ENCODE assay signal across 12 cellular contexts in genomic region chr3:27326211-27326948, GRCh38. TPM values are rescaled to one million over a fixed set of nuclear protein-coding genes. Genes with fewer than 3 reads are reported as not detected.
A peak's percentile ranks its signal among the peaks of the same experiment; 100 is the strongest.
DNase-seq lines count a peak whose midpoint lies in the region; FAIRE-seq and TF ChIP-seq lines count a peak whose summit lies in the region.
"Had no signal": no experiment of that assay in that cellular context is flagged by ENCODE, and none has a peak within 500 bp of the region (broad histone marks: within the 10 kb centered on the region; RNA-seq: fewer than 3 reads in every experiment).

No MANE protein-coding gene starts in this region.

- TF ChIP-seq CTCF in endothelial cell of umbilical vein (IDR thresholded peaks at IDR 0.05; ENCODE audit: extremely low read depth in 1 of 2, insufficient read depth in 1 of 2, low read depth in 1 of 2, low read length in 2 of 2) (no peak), vagina (IDR thresholded peaks at IDR 0.05) (no peak), endothelial cell (IDR thresholded peaks at IDR 0.05; ENCODE audit: unreplicated experiment) (no peak)

- H3K9ac ChIP-seq in endothelial cell of umbilical vein (replicated peaks; ENCODE audit: extremely low read depth, insufficient read depth, low read length) = no peak overlapping the region
- peak overlapping the region; percentile 42 for H3K9ac ChIP-seq in mesenchymal stem cell (ENCODE audit: low read length)

- no peak overlapping the region for H3K4me3 Mint-ChIP-seq in endothelial cell (ENCODE audit: unreplicated experiment)
- H3K4me3 Mint-ChIP-seq in activated CD4-positive, alpha-beta memory T cell treated with anti-CD3 and anti-CD28 coated beads for 36 hours = no peak overlapping the region
- H3K4me3 Mint-ChIP-seq: brain had no signal

- H3K14ac ChIP-seq in mesenchymal stem cell (ENCODE audit: low read length in 2 of 2) = no peak overlapping the region

- H2BK12ac ChIP-seq in mesenchymal stem cell (ENCODE audit: low read length in 2 of 2) = no peak overlapping the region

- peak; percentile 90 for FAIRE-seq in endothelial cell of umbilical vein (lab: Jason Lieb, UNC)

- H3K79me2 ChIP-seq in endothelial cell of umbilical vein (ENCODE audit: control insufficient read depth, insufficient read depth, low read length) = no peaks in the 10 kb centered on the region

- H4K91ac ChIP-seq in mesenchymal stem cell (ENCODE audit: low read length) = no peak overlapping the region

- H2AFZ ChIP-seq in endothelial cell of umbilical vein (ENCODE audit: low read depth, low read length) (peak overlapping the region; percentile 74), mesenchymal stem cell (ENCODE audit: low read depth, low read length) (no peak overlapping the region)

- 0% methylated on average over 3 of the region's 5 CpGs for WGBS in mesenchymal stem cell

- no peaks in the 10 kb centered on the region for H3K36me3 ChIP-seq in endothelial cell of umbilical vein (ENCODE audit: control insufficient read depth in 2 of 2, extremely low read depth in 1 of 2, insufficient read depth in 2 of 2, low read length in 2 of 2)
- H3K36me3 ChIP-seq in mesenchymal stem cell (ENCODE audit: control insufficient read depth in 1 of 2, insufficient read depth in 2 of 2, low read depth in 1 of 2, low read length in 2 of 2) = peaks cover 0 to 60% of the 10 kb centered on the region in 2 experiments
- no peaks in the 10 kb centered on the region for H3K36me3 ChIP-seq in vagina

- DNase-seq in DMS 273 (lab: John Stamatoyannopoulos, UW; ENCODE audit: unreplicated experiment) (peak; percentile 40), DMS 273 treated with DMSO at 0.1 percent for 48 hours (lab: John Stamatoyannopoulos, UW) (no peak), endothelial cell of umbilical vein (ENCODE audit: low read depth, low spot score) (peak; percentile 56), mesenchymal stem cell (peak; percentile 94), vagina (ENCODE audit: extremely low spot score in 2 of 2) (no peak), endothelial cell (ENCODE audit: low spot score) (no peak), head of caudate nucleus (no peak)
- no peak for DNase-seq in activated CD4-positive, alpha-beta memory T cell treated with anti-CD3 and anti-CD28 coated beads for 36 hours
- DNase-seq: stimulated activated CD8-positive, alpha-beta memory T cell treated with anti-CD3 and anti-CD28 coated beads, Interleukin-4, amount 100 ng/mL, for 48 hours had no signal

- no peak for TF ChIP-seq POLR2A in endothelial cell of umbilical vein (IDR thresholded peaks at IDR 0.05; ENCODE audit: low read depth, low read length)
- no peak for TF ChIP-seq POLR2A in vagina (IDR thresholded peaks at IDR 0.05)

- no peak overlapping the region for H2BK5ac ChIP-seq in mesenchymal stem cell (ENCODE audit: low read depth, low read length, poor library complexity, severe bottlenecking)

- H3K9me1 ChIP-seq in endothelial cell of umbilical vein (replicated peaks; ENCODE audit: control insufficient read depth, extremely low read depth, insufficient read depth, low read length) = no peaks in the 10 kb centered on the region

- BruUV-seq in endothelial cell of umbilical vein (replicated peaks; lab: Mats Ljungman, UMichigan) = no TSS peak

- H3K27me3 Mint-ChIP-seq in endothelial cell (ENCODE audit: unreplicated experiment) = peaks cover 1% of the 10 kb centered on the region
- no peaks in the 10 kb centered on the region for H3K27me3 Mint-ChIP-seq in activated CD4-positive, alpha-beta memory T cell treated with anti-CD3 and anti-CD28 coated beads for 36 hours
- H3K27me3 Mint-ChIP-seq: brain, progenitor cell of endocrine pancreas had no signal

- no peak overlapping the region for H3K23ac ChIP-seq in mesenchymal stem cell (ENCODE audit: low read length in 2 of 2)

- H3K9me3 ChIP-seq in endothelial cell of umbilical vein (replicated peaks; ENCODE audit: control insufficient read depth, insufficient read depth, low read length) (no peaks in the 10 kb centered on the region), mesenchymal stem cell (ENCODE audit: control insufficient read depth, low read length) (no peaks in the 10 kb centered on the region), vagina (no peaks in the 10 kb centered on the region)

- H2BK15ac ChIP-seq in mesenchymal stem cell (ENCODE audit: low read depth, poor library complexity, severe bottlenecking) = no peak overlapping the region

- H3K4me1 Mint-ChIP-seq in endothelial cell (ENCODE audit: unreplicated experiment) = no peaks in the 10 kb centered on the region
- H3K4me1 Mint-ChIP-seq in activated CD4-positive, alpha-beta memory T cell treated with anti-CD3 and anti-CD28 coated beads for 36 hours (ENCODE audit: low read depth) = no peaks in the 10 kb centered on the region

- H3K36me3 Mint-ChIP-seq in endothelial cell (ENCODE audit: low read depth, unreplicated experiment) = no peaks in the 10 kb centered on the region
- peaks cover 7% of the 10 kb centered on the region for H3K36me3 Mint-ChIP-seq in activated CD4-positive, alpha-beta memory T cell treated with anti-CD3 and anti-CD28 coated beads for 36 hours

- CTCF ChIA-PET in endothelial cell of umbilical vein (lab: Charles Lee) = interaction anchor here (0.7 to 1.9 kb wide), 4 partner anchors 13 to 264 kb away, joined by 3 to 10 read pairs (median 4); no protein-coding TSS in a partner anchor
- CTCF ChIA-PET in activated CD4-positive, alpha-beta memory T cell treated with anti-CD3 and anti-CD28 coated beads for 36 hours (lab: Charles Lee) = interaction anchor here (1.3 kb wide), 1 partner anchor 354 kb away, joined by 4 read pairs; no protein-coding TSS in a partner anchor

- dilution Hi-C loops in endothelial cell of umbilical vein (cut with MboI; ENCODE audit: extremely low pct_ligation_motif_present, low sequenced_read_pairs) = no loop called here

- H3K27ac Mint-ChIP-seq in endothelial cell (ENCODE audit: unreplicated experiment) = no peak overlapping the region
- H3K27ac Mint-ChIP-seq in activated CD4-positive, alpha-beta memory T cell treated with anti-CD3 and anti-CD28 coated beads for 36 hours = no peak overlapping the region
- H3K27ac Mint-ChIP-seq: progenitor cell of endocrine pancreas had no signal

- no peak overlapping the region for H4K8ac ChIP-seq in mesenchymal stem cell (ENCODE audit: low read length)

- intact Hi-C loops in endothelial cell of umbilical vein (cut with micrococcal nuclease) (no loop called here), vagina (cut with DNase I) (no loop called here), head of caudate nucleus (cut with DNase I) (no loop called here)
- intact Hi-C loops in activated CD4-positive, alpha-beta memory T cell treated with anti-CD3 and anti-CD28 coated beads for 36 hours (cut with micrococcal nuclease) = no loop called here

- H2BK120ac ChIP-seq in mesenchymal stem cell (ENCODE audit: low read depth, low read length) = no peak overlapping the region

- H3K4me2 ChIP-seq in endothelial cell of umbilical vein (ENCODE audit: insufficient read depth, low read length) (peak overlapping the region; percentile 56), mesenchymal stem cell (ENCODE audit: low read length, poor library complexity, severe bottlenecking) (no peak overlapping the region)

- POLR2A ChIA-PET in endothelial cell of umbilical vein (lab: Charles Lee) = interaction anchor here (0.6 to 1.6 kb wide), 2 partner anchors 43 to 158 kb away, joined by 3 read pairs; partner anchors contain the start of genes NEK10 and SLC4A7
- POLR2A ChIA-PET in activated CD4-positive, alpha-beta memory T cell treated with anti-CD3 and anti-CD28 coated beads for 36 hours (lab: Charles Lee) = no interaction called here

- H4K20me1 ChIP-seq in endothelial cell of umbilical vein (replicated peaks; ENCODE audit: control insufficient read depth, extremely low read depth, insufficient read depth, low read length) = no peaks in the 10 kb centered on the region

- no peak overlapping the region for H3K4ac ChIP-seq in mesenchymal stem cell (ENCODE audit: low read depth in 1 of 2, low read length in 2 of 2)

- H3K27me3 ChIP-seq in endothelial cell of umbilical vein (ENCODE audit: control insufficient read depth in 2 of 2, insufficient read depth in 2 of 2, low read length in 2 of 2) = no peaks in the 10 kb centered on the region
- H3K27me3 ChIP-seq in mesenchymal stem cell (ENCODE audit: control insufficient read depth in 1 of 2, insufficient read depth in 1 of 2, low read length in 2 of 2) = no peaks in the 10 kb centered on the region
- H3K27me3 ChIP-seq in vagina = no peaks in the 10 kb centered on the region

- H3K27ac ChIP-seq in endothelial cell of umbilical vein (ENCODE audit: insufficient read depth, low read depth, low read length) (peak overlapping the region; percentile 43), mesenchymal stem cell (ENCODE audit: low read length, poor library complexity, severe bottlenecking) (no peak overlapping the region), vagina (peak overlapping the region; percentile 15)
- H3K27ac ChIP-seq: 22Rv1 had no signal

- H3K18ac ChIP-seq in mesenchymal stem cell (ENCODE audit: low read depth in 1 of 2, low read length in 2 of 2) = no peak overlapping the region

- H2AK5ac ChIP-seq in mesenchymal stem cell (ENCODE audit: low read length, severe bottlenecking) = no peak overlapping the region

- no peak overlapping the region for H3K4me3 ChIP-seq in endothelial cell of umbilical vein (replicated peaks in 1 of 3; ENCODE audit: insufficient read depth in 1 of 3, low read depth in 1 of 3, low read length in 3 of 3)
- H3K4me3 ChIP-seq in mesenchymal stem cell (ENCODE audit: insufficient read depth in 1 of 2, low read depth in 1 of 2, low read length in 2 of 2) = peak overlapping the region in 1 of 2 experiments; percentile 43
- H3K4me3 ChIP-seq in vagina = no peak overlapping the region

- H3K79me1 ChIP-seq in mesenchymal stem cell (replicated peaks; ENCODE audit: low read length, poor library complexity, severe bottlenecking) = no peaks in the 10 kb centered on the region

- H3K4me1 ChIP-seq in endothelial cell of umbilical vein (ENCODE audit: control insufficient read depth, extremely low read depth, insufficient read depth, low read length) (peaks cover 14% of the 10 kb centered on the region), mesenchymal stem cell (ENCODE audit: control insufficient read depth, insufficient read depth, low read depth, low read length) (peaks cover 3% of the 10 kb centered on the region), vagina (peaks cover 7% of the 10 kb centered on the region)

- no peaks in the 10 kb centered on the region for H3K9me3 Mint-ChIP-seq in endothelial cell (ENCODE audit: unreplicated experiment)
- H3K9me3 Mint-ChIP-seq in activated CD4-positive, alpha-beta memory T cell treated with anti-CD3 and anti-CD28 coated beads for 36 hours = peaks cover 5% of the 10 kb centered on the region

RNA-seq across cellular contexts. Expression of gene NEK10, which starts 42.8 kb away (rescaled TPM):
- total RNA-seq in endothelial cell of umbilical vein (4.6 and 5.0 TPM in 2 replicates), vagina (not detected), endothelial cell (ENCODE audit: unreplicated experiment) (1.2 TPM)
- 0.24 and 0.32 TPM in 2 replicates for polyA plus RNA-seq in endothelial cell of umbilical vein
- 0.26 and 0.32 TPM in 2 replicates for polyA plus RNA-seq in endothelial cell of umbilical vein (2011; cell fraction: cytosol; rRNA removed)
- polyA plus RNA-seq in endothelial cell of umbilical vein (2011; cell fraction: nucleus; rRNA removed) = 2.9 and 5.2 TPM in 2 replicates
- 0.37 and 0.80 TPM in 2 replicates for polyA plus RNA-seq in endothelial cell of umbilical vein (2012)
- polyA minus RNA-seq in endothelial cell of umbilical vein = 2.4 and 2.8 TPM in 2 replicates
- 1.3 TPM for polyA minus RNA-seq in endothelial cell of umbilical vein (2011; cell fraction: cytosol; rRNA and poly(A)+ RNA removed)
- polyA minus RNA-seq in endothelial cell of umbilical vein (2011; cell fraction: nucleus; rRNA and poly(A)+ RNA removed) = 13.4 TPM in 2 replicates
- polyA plus RNA-seq in mesenchymal stem cell (2013, experiment 1 of 2) = 0.29 TPM
- 0.48 TPM for polyA plus RNA-seq in mesenchymal stem cell (2013, experiment 2 of 2)
- total RNA-seq in activated CD4-positive, alpha-beta memory T cell treated with anti-CD3 and anti-CD28 coated beads for 36 hours = under 1 TPM; 0.36 to 0.48 TPM

Comparison
In these comparisons a context has a peak if more than half of its experiments do, and no peak if none do; other contexts are left out.
1. DNase-seq: peak in DMS 273 (single experiment), endothelial cell of umbilical vein (single experiment) and mesenchymal stem cell (single experiment); none in DMS 273 treated with DMSO at 0.1 percent for 48 hours (single experiment), vagina (0 of 2), endothelial cell (single experiment), head of caudate nucleus (0 of 42) and activated CD4-positive, alpha-beta memory T cell treated with anti-CD3 and anti-CD28 coated beads for 36 hours (single experiment).